ENCODE assay signal across 19 cellular contexts in the genomic region with DNA sequence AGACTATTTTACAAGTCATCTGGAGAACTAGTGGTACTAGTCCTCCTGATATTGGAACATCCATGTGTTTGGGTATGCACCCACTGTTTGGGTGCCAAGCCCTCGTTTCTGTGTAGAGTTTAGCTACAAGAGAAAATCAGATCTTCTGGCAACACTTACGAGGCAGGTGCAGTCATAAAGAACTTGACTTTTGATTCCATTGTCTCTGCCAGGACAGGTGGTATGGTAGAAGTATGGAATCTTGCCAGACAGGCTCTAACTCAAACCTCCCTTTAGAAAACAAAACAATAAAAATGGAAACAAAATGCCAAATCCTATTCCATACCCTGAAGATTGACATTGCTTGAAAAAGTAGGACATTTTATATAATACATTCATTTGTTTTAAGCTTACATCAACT. TPM values are rescaled to one million over a fixed set of nuclear protein-coding genes. Genes with fewer than 3 reads are reported as not detected.
DNase-seq lines count a peak whose midpoint lies in the region; ATAC-seq and TF ChIP-seq lines count a peak whose summit lies in the region.
"Had no signal": no experiment of that assay in that cellular context is flagged by ENCODE, and none has a peak within 500 bp of the region (broad histone marks: within the 10 kb centered on the region; RNA-seq: fewer than 3 reads in every experiment).

No MANE protein-coding gene starts in this region.

- TF ChIP-seq CTCF in mammary epithelial cell (conservative IDR thresholded peaks at IDR 0.05 in 1 of 2, IDR thresholded peaks at IDR 0.05 in 1 of 2; ENCODE audit: extremely low read depth in 1 of 2, insufficient read depth in 1 of 2, low read depth in 1 of 2, low read length in 2 of 2) (no peak), transverse colon (IDR thresholded peaks at IDR 0.05) (no peak)

- no peak overlapping the region for H2AFZ ChIP-seq in mammary epithelial cell (ENCODE audit: low read depth, low read length)
- H2AFZ ChIP-seq: hepatocyte had no signal

- BruUV-seq in mammary epithelial cell (replicated peaks; lab: Mats Ljungman, UMichigan): no TSS peak

- no peaks in the 10 kb centered on the region for H4K20me1 ChIP-seq in mammary epithelial cell (ENCODE audit: insufficient read depth, low read length)

- no peak overlapping the region for H3K27ac ChIP-seq in mammary epithelial cell (ENCODE audit: insufficient read depth, low read depth, low read length)
- H3K27ac ChIP-seq in transverse colon: peak overlapping the region; percentile 55 to 73 (median 62)
- H3K27ac ChIP-seq: ascending aorta, uterus had no signal

- H3K9ac ChIP-seq in mammary epithelial cell (ENCODE audit: insufficient read depth, low read length): no peak overlapping the region

- TF ChIP-seq EP300 in transverse colon (IDR thresholded peaks at IDR 0.05; ENCODE audit: low read depth): no peak

- DNase-seq in HT-29 (ENCODE audit: low spot score): peak; percentile 81
- DNase-seq in NCI-H2171 treated with DMSO at 0.1 percent for 48 hours (lab: John Stamatoyannopoulos, UW): peak; percentile 65
- DNase-seq in mammary epithelial cell: no peak
- DNase-seq in transverse colon: no peak
- DNase-seq in NOMO-1 treated with DMSO at 0.1 percent for 48 hours (lab: John Stamatoyannopoulos, UW; ENCODE audit: unreplicated experiment): no peak
- DNase-seq: activated CD8-positive, alpha-beta memory T cell treated with anti-CD3 and anti-CD28 coated beads, Interleukin-2, amount 50 U/mL, for 48 hours; GF-D8; NCI-H1694 treated with DMSO at 0.1 percent for 48 hours; NCI-H82; RPMI8226; stimulated activated CD4-positive, alpha-beta T cell treated with anti-CD3 and anti-CD28 coated beads, Interleukin-2, amount 100 ng/mL, for 48 hours; uterus had no signal

- peaks cover 55% of the 10 kb centered on the region for H3K4me1 ChIP-seq in mammary epithelial cell (ENCODE audit: insufficient read depth, low read length)
- peaks cover 0 to 60% (median 37%) of the 10 kb centered on the region in 4 donors for H3K4me1 ChIP-seq in transverse colon
- H3K4me1 ChIP-seq: ascending aorta, uterus had no signal

- WGBS in mammary epithelial cell (ENCODE audit: low coverage, missing lambda C conversion rate): 35% methylated on average over 2 of the region's 2 CpGs
- WGBS in transverse colon (ENCODE audit: low coverage in 1 of 2), 2 donors: 42% methylated on average over 2 of the region's 2 CpGs; no CpG with 5 or more reads in 1 of the 2 donors

- no peaks in the 10 kb centered on the region for H3K36me3 ChIP-seq in mammary epithelial cell (ENCODE audit: insufficient read depth, low read length)
- no peaks in the 10 kb centered on the region for H3K36me3 ChIP-seq in transverse colon
- H3K36me3 ChIP-seq: ascending aorta, uterus had no signal

- in situ Hi-C loops in mammary epithelial cell (cut with MboI; ENCODE audit: low sequenced_read_pairs in 2 of 2): no loop called here
- in situ Hi-C loops in transverse colon (cut with MboI; ENCODE audit: low pct_ligation_motif_present in 1 of 4, low pct_unique_long_range_greater_than_20kb in 1 of 4, low sequenced_read_pairs in 3 of 4): no loop called here

- dilution Hi-C loops in mammary epithelial cell (cut with HindIII; ENCODE audit: low sequenced_read_pairs): no loop called here

- H3K79me2 ChIP-seq in mammary epithelial cell (ENCODE audit: insufficient read depth, low read length): peaks cover 35% of the 10 kb centered on the region

- H3K4me3 ChIP-seq in mammary epithelial cell (replicated peaks in 1 of 3; ENCODE audit: insufficient read depth in 1 of 3, low read depth in 2 of 3, low read length in 3 of 3) (no peak overlapping the region), transverse colon (no peak overlapping the region)
- H3K4me3 ChIP-seq: ascending aorta, GM12878, hepatocyte, uterus had no signal

- no peak for ATAC-seq in HG03097 (IDR thresholded peaks at IDR 0.05; ENCODE audit: low FRiP score, unreplicated experiment)
- ATAC-seq in HG02571 (IDR thresholded peaks at IDR 0.05; ENCODE audit: unreplicated experiment): no peak

- CTCF ChIA-PET in mammary epithelial cell (lab: Charles Lee; ENCODE audit: low non-redundant PET): no interaction called here

- H3K9me3 ChIP-seq in mammary epithelial cell (replicated peaks; ENCODE audit: insufficient read depth, low read length): no peaks in the 10 kb centered on the region
- H3K9me3 ChIP-seq in transverse colon: no peaks in the 10 kb centered on the region
- H3K9me3 ChIP-seq: ascending aorta, uterus had no signal

- intact Hi-C loops in mammary epithelial cell (cut with micrococcal nuclease): no loop called here
- intact Hi-C loops in transverse colon (cut with DNase I; ENCODE audit: low total_unique reads): no loop called here

- TF ChIP-seq POLR2A in transverse colon (IDR thresholded peaks at IDR 0.05): no peak

- peak overlapping the region; percentile 82 for H3K4me2 ChIP-seq in mammary epithelial cell (ENCODE audit: insufficient read depth, low read depth, low read length)
- H3K4me2 ChIP-seq: hepatocyte had no signal

- H3K27me3 ChIP-seq in mammary epithelial cell (ENCODE audit: insufficient read depth, low read length) (no peaks in the 10 kb centered on the region), transverse colon (no peaks in the 10 kb centered on the region)
- H3K27me3 ChIP-seq: ascending aorta, hepatocyte, uterus had no signal

RNA-seq across cellular contexts. Expression of a gene that starts 16.0 kb away (rescaled TPM):
- total RNA-seq in HT-29 (2014; rRNA removed; shearing (Covaris generic)): 113 and 136 TPM in 2 replicates
- total RNA-seq in mammary epithelial cell: 10 to 100 TPM in 1 of 2 donors, 1 to 10 TPM in 1; 9.3 to 11.4 TPM
- 6.4 TPM for polyA plus RNA-seq in mammary epithelial cell
- 9.7 TPM for polyA minus RNA-seq in mammary epithelial cell
- 10 to 100 TPM; 31.9 to 84.2 (median 38.2) TPM for total RNA-seq in transverse colon
- total RNA-seq: fibroblast of villous mesenchyme had no signal
- polyA plus RNA-seq: BJ had no signal

RNA-seq across cellular contexts. Expression of a gene that starts 49.3 kb away (rescaled TPM):
- 53.0 and 60.0 TPM in 2 replicates for total RNA-seq in HT-29 (2014; rRNA removed; shearing (Covaris generic))
- 10 to 100 TPM; 32.3 to 55.3 TPM for total RNA-seq in mammary epithelial cell
- 94.7 TPM for polyA plus RNA-seq in mammary epithelial cell
- polyA minus RNA-seq in mammary epithelial cell: 126 TPM
- 10 to 100 TPM; 12.0 to 66.3 (median 40.0) TPM for total RNA-seq in transverse colon

Comparison
In these comparisons a context has a peak if more than half of its experiments do, and no peak if none do; other contexts are left out.
1. DNase-seq: peak in HT-29 (single experiment) and NCI-H2171 treated with DMSO at 0.1 percent for 48 hours (single experiment); none in mammary epithelial cell (single experiment), transverse colon (single experiment) and NOMO-1 treated with DMSO at 0.1 percent for 48 hours (single experiment).